1 cellular context compared by ENCODE assay signal in genomic region chr3:98857258-98857657, GRCh38. TPM values are rescaled to one million over a fixed set of nuclear protein-coding genes. Genes with fewer than 3 reads are reported as not detected.
"Had no signal": no experiment of that assay in that cellular context is flagged by ENCODE, and none has a peak within 500 bp of the region (broad histone marks: within the 10 kb centered on the region; RNA-seq: fewer than 3 reads in every experiment).

No MANE protein-coding gene starts in this region.

RNA-seq across cellular contexts. Expression of gene DCBLD2, which starts 44.2 kb away (rescaled TPM):
- polyA plus RNA-seq: IgD-negative memory B cell had no signal
